Comparison of ENCODE assay signal across 21 cellular contexts in the genomic region with DNA sequence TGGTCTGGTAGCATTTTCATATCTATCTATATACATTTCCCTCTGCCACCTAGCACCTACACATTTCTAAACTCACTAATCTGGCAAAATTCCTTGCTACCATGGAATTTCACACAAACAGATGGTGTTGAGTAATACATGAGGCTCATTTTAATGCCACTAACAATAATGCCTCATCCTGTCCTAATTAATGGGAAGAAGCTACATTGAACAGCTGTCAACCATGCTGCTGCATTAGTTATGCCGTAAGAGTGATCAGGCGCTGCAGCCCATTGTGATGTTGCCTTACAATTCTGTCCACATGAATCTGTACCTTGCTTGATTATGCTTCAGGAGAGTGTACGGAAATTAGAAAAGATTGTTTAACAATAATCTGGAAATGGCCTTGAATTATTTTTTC. TPM values are rescaled to one million over a fixed set of nuclear protein-coding genes. Genes with fewer than 3 reads are reported as not detected.
A peak's percentile ranks its signal among the peaks of the same experiment; 100 is the strongest.
DNase-seq lines count a peak whose midpoint lies in the region; ATAC-seq, FAIRE-seq and TF ChIP-seq lines count a peak whose summit lies in the region.
"Had no signal": no experiment of that assay in that cellular context is flagged by ENCODE, and none has a peak within 500 bp of the region (broad histone marks: within the 10 kb centered on the region; RNA-seq: fewer than 3 reads in every experiment).

No MANE protein-coding gene starts in this region.

- H4K91ac ChIP-seq in IMR-90 (ENCODE audit: insufficient read depth, low read depth, low read length) (peak overlapping the region; percentile 61), H9 (ENCODE audit: insufficient read length, low read depth, low read length) (no peak overlapping the region)

- H3K14ac ChIP-seq in IMR-90 (replicated peaks; ENCODE audit: low read depth, low read length) (peak overlapping the region; percentile 88), H9 (ENCODE audit: insufficient read depth, low read length) (no peak overlapping the region)

- peak overlapping the region; percentile 7; the same call in 1 of the 2 replicates for H2BK120ac ChIP-seq in IMR-90 (ENCODE audit: low read depth, low read length)
- H2BK120ac ChIP-seq in H9 (ENCODE audit: low read depth, low read length, poor library complexity, severe bottlenecking), result no peak overlapping the region

- H2BK15ac ChIP-seq in IMR-90 (ENCODE audit: low read depth, low read length), result peak overlapping the region; percentile 33; the same call in 2 of the 3 replicates
- no peak overlapping the region for H2BK15ac ChIP-seq in H9 (ENCODE audit: low read depth, low read length)

- H3K4me2 ChIP-seq in IMR-90 (ENCODE audit: low read depth, low read length) (peak overlapping the region; percentile 4; the same call in 1 of the 2 replicates), H9 (ENCODE audit: insufficient read depth, insufficient read length, low read length) (no peak overlapping the region)

- POLR2A ChIA-PET in IMR-90 (lab: Charles Lee; ENCODE audit: unreplicated experiment), result no interaction called here

- no peak overlapping the region for H3T11ph ChIP-seq in H9 (ENCODE audit: low read length)

- H3K79me2 ChIP-seq in H9 (ENCODE audit: insufficient read depth, low read length), result no peaks in the 10 kb centered on the region

- H2BK20ac ChIP-seq in IMR-90 (ENCODE audit: low read depth, low read length), result peak overlapping the region; percentile 12; the same call in 1 of the 2 replicates
- H2BK20ac ChIP-seq in H9 (ENCODE audit: low read depth, low read length, poor library complexity, severe bottlenecking), result no peak overlapping the region

- peaks cover 85% of the 10 kb centered on the region for H3K36me3 ChIP-seq in IMR-90 (ENCODE audit: control insufficient read depth, insufficient read depth, low read length)
- H3K36me3 ChIP-seq in SJCRH30, result no peaks in the 10 kb centered on the region
- peaks cover 24 to 98% of the 10 kb centered on the region in 2 donors for H3K36me3 ChIP-seq in gastroesophageal sphincter
- peaks cover 82 to 99% (median 83%) of the 10 kb centered on the region in 3 donors for H3K36me3 ChIP-seq in tibial artery

- no peak for TF ChIP-seq EP300 in gastroesophageal sphincter (IDR thresholded peaks at IDR 0.05)

- no peak overlapping the region for H3K4me3 Mint-ChIP-seq in H9
- H3K4me3 Mint-ChIP-seq: endodermal cell had no signal

- H2AK5ac ChIP-seq in IMR-90 (ENCODE audit: low read depth, low read length), result peak overlapping the region; percentile 68; the same call in 1 of the 2 replicates
- no peak overlapping the region for H2AK5ac ChIP-seq in H9 (ENCODE audit: insufficient read length, low read length)

- H3K27ac Mint-ChIP-seq in H9, result no peak overlapping the region
- H3K27ac Mint-ChIP-seq: endodermal cell had no signal

- H3K4ac ChIP-seq in IMR-90 (ENCODE audit: low read depth, low read length) (peak overlapping the region; percentile 78), H9 (ENCODE audit: low read depth, low read length) (no peak overlapping the region)

- dilution Hi-C loops in IMR-90 (cut with HindIII; ENCODE audit: low sequenced_read_pairs, unreplicated experiment), result no loop called here

- H3K27ac ChIP-seq in IMR-90 (ENCODE audit: insufficient read depth, low read length), result peak overlapping the region; percentile 93
- H3K27ac ChIP-seq in SJCRH30, result peak overlapping the region; percentile 47
- peak overlapping the region in 3 of 4 donors; percentile 21 to 94 (median 63) for H3K27ac ChIP-seq in gastroesophageal sphincter
- peak overlapping the region; percentile 71 to 93 for H3K27ac ChIP-seq in tibial artery
- no peak overlapping the region for H3K27ac ChIP-seq in H9 (ENCODE audit: insufficient read length, low read depth, low read length)

- TF ChIP-seq CTCF in IMR-90 (conservative IDR thresholded peaks at IDR 0.05; ENCODE audit: low read depth, low read length), result no peak
- TF ChIP-seq CTCF in gastroesophageal sphincter (IDR thresholded peaks at IDR 0.05), result no peak
- no peak for TF ChIP-seq CTCF in tibial artery (IDR thresholded peaks at IDR 0.05)
- no peak for TF ChIP-seq CTCF in H9 (conservative IDR thresholded peaks at IDR 0.05)

- H3K4me3 ChIP-seq in IMR-90 (ENCODE audit: insufficient read depth, low read depth, low read length) (no peak overlapping the region), SJCRH30 (no peak overlapping the region), gastroesophageal sphincter (no peak overlapping the region), tibial artery (no peak overlapping the region)
- H3K4me3 ChIP-seq: K562 had no signal

- H2BK5ac ChIP-seq in IMR-90 (ENCODE audit: low read depth, low read length, poor library complexity, severe bottlenecking), result peak overlapping the region; percentile 99
- H2BK5ac ChIP-seq in H9 (ENCODE audit: insufficient read length, low read length), result no peak overlapping the region

- H3K4me1 ChIP-seq in IMR-90 (ENCODE audit: control insufficient read depth, insufficient read depth, low read length) (peaks cover 27% of the 10 kb centered on the region), SJCRH30 (peaks cover 59% of the 10 kb centered on the region), gastroesophageal sphincter (peaks cover 2 to 43% (median 9%) of the 10 kb centered on the region in 3 donors), tibial artery (peaks cover 0 to 77% (median 4%) of the 10 kb centered on the region in 4 donors), H9 (ENCODE audit: insufficient read depth, low read length) (peaks cover 3% of the 10 kb centered on the region; the same call in 1 of the 2 replicates)

- H2BK12ac ChIP-seq in H9 (ENCODE audit: insufficient read length, low read depth, low read length), result no peak overlapping the region

- H4K5ac ChIP-seq in IMR-90 (ENCODE audit: low read depth, low read length) (peak overlapping the region; percentile 91; the same call in 1 of the 2 replicates), H9 (ENCODE audit: insufficient read length, low read depth, low read length) (no peak overlapping the region)

- H2AFZ ChIP-seq in IMR-90 (replicated peaks; ENCODE audit: low read length, poor library complexity) (no peak overlapping the region), H9 (ENCODE audit: low read length) (no peak overlapping the region)

- no peak for DNase-seq in IMR-90
- DNase-seq in SJCRH30, result peak; percentile 47 to 68
- no peak for DNase-seq in tibial artery
- DNase-seq in H9, result no peak
- DNase-seq in activated T-cell treated with anti-CD3 and anti-CD28 coated beads, Interleukin-2, amount 50 U/mL, for 1 hour, result no peak
- DNase-seq in frontal cortex (ENCODE audit: low spot score in 2 of 2), result no peak
- DNase-seq: C1 segment of cervical spinal cord; cerebellar nuclear complex; endodermal cell; left colon; NCI-H1048; NCI-H226; stimulated activated CD4-positive, alpha-beta T cell treated with anti-CD3 and anti-CD28 coated beads, Interleukin-4, amount 100 ng/mL, for 4 hours; stimulated activated CD8-positive, alpha-beta memory T cell treated with anti-CD3 and anti-CD28 coated beads, Interleukin-4, amount 100 ng/mL, for 48 hours; substantia nigra; T-helper 2 cell had no signal

- ATAC-seq in IMR-90 (ENCODE audit: low read depth), result no peak
- no peak for ATAC-seq in gastroesophageal sphincter
- ATAC-seq: activated CD4-positive, CD25-positive, alpha-beta regulatory T cell treated with anti-CD3 and anti-CD28 coated beads, Interleukin-2, amount 50 U/mL, for 24 hours; HCT116; K562; left colon; Right ventricle myocardium inferior had no signal

- in situ Hi-C loops in IMR-90 (cut with MboI; ENCODE audit: low sequenced_read_pairs), result no loop called here

- H3K9me3 ChIP-seq in IMR-90 (ENCODE audit: control insufficient read depth, insufficient read depth, low read length), result no peaks in the 10 kb centered on the region
- no peaks in the 10 kb centered on the region for H3K9me3 ChIP-seq in SJCRH30 (replicated peaks)
- no peaks in the 10 kb centered on the region for H3K9me3 ChIP-seq in gastroesophageal sphincter
- no peaks in the 10 kb centered on the region for H3K9me3 ChIP-seq in tibial artery
- H3K9me3 ChIP-seq in H9 (ENCODE audit: control insufficient read depth, low read depth, low read length), result no peaks in the 10 kb centered on the region

- H3K79me1 ChIP-seq in IMR-90 (ENCODE audit: low read depth in 1 of 2, low read length in 2 of 2), result peaks cover 28 to 43% of the 10 kb centered on the region in 2 experiments
- H3K79me1 ChIP-seq in H9 (ENCODE audit: insufficient read depth, low read depth, low read length, poor library complexity, severe bottlenecking), result no peaks in the 10 kb centered on the region

- H3K23me2 ChIP-seq in H9 (ENCODE audit: insufficient read length, low read depth, low read length, poor library complexity, severe bottlenecking), result no peaks in the 10 kb centered on the region

- H3K27me3 ChIP-seq in IMR-90 (ENCODE audit: control insufficient read depth, insufficient read depth, low read length) (no peaks in the 10 kb centered on the region), SJCRH30 (no peaks in the 10 kb centered on the region), gastroesophageal sphincter (no peaks in the 10 kb centered on the region), tibial artery (no peaks in the 10 kb centered on the region), H9 (ENCODE audit: insufficient read depth, low read length) (no peaks in the 10 kb centered on the region)

- no TSS peak for BruUV-seq in IMR-90 (replicated peaks; lab: Mats Ljungman, UMichigan)

- H4K20me1 ChIP-seq in IMR-90 (ENCODE audit: insufficient read depth, low read length) (peaks cover 33% of the 10 kb centered on the region; the same call in 1 of the 2 replicates), H9 (ENCODE audit: control insufficient read depth, insufficient read depth, insufficient read length) (no peaks in the 10 kb centered on the region)

- peaks cover 8 to 10% of the 10 kb centered on the region in 2 experiments for H3K4me1 Mint-ChIP-seq in H9

- peak overlapping the region; percentile 83; the same call in 1 of the 2 replicates for H3K23ac ChIP-seq in IMR-90 (ENCODE audit: low read depth, low read length)
- no peak overlapping the region for H3K23ac ChIP-seq in H9 (ENCODE audit: insufficient read length, low read depth, low read length)

- H3K18ac ChIP-seq in IMR-90 (ENCODE audit: low read depth, low read length) (peak overlapping the region; percentile 98), H9 (ENCODE audit: insufficient read length, low read depth, low read length) (no peak overlapping the region)

- intact Hi-C loops in IMR-90 (cut with micrococcal nuclease), result no loop called here
- intact Hi-C loops in tibial artery (cut with DNase I; ENCODE audit: low total_unique reads), result no loop called here

- H3K27me3 Mint-ChIP-seq in H9 (ENCODE audit: low read depth), result no peaks in the 10 kb centered on the region

- peak; percentile 5; the same call in 1 of the 2 replicates for TF ChIP-seq POLR2A in IMR-90 (IDR thresholded peaks at IDR 0.05; ENCODE audit: low read depth, low read length)
- no peak for TF ChIP-seq POLR2A in gastroesophageal sphincter (IDR thresholded peaks at IDR 0.05)

- H3K56ac ChIP-seq in IMR-90 (ENCODE audit: extremely low read depth, insufficient read depth, low read length) (peak overlapping the region; percentile 28; the same call in 1 of the 2 replicates), H9 (ENCODE audit: insufficient read length, low read depth, low read length) (no peak overlapping the region)

- peak overlapping the region; percentile 28 to 86; a peak in 3 of 4 replicates for H4K8ac ChIP-seq in IMR-90 (ENCODE audit: low read depth in 2 of 2, low read length in 2 of 2)
- H4K8ac ChIP-seq in H9 (replicated peaks; ENCODE audit: insufficient read length, low read depth, low read length), result no peak overlapping the region

- peak overlapping the region; percentile 38; the same call in 1 of the 2 replicates for H3K9ac ChIP-seq in IMR-90 (ENCODE audit: low read depth, low read length)
- H3K9ac ChIP-seq in H9 (ENCODE audit: extremely low read depth, insufficient read length, low read length), result no peak overlapping the region

- peaks cover 14 to 73% (median 40%) of the 10 kb centered on the region in 3 experiments; a peak in 6 of 7 replicates for H3K36me3 Mint-ChIP-seq in H9 (ENCODE audit: insufficient read depth in 1 of 3, low read depth in 3 of 3)

- TF ChIP-seq RAD21 in IMR-90 (IDR thresholded peaks at IDR 0.05; ENCODE audit: low read length), result no peak

- CTCF ChIA-PET in IMR-90 (lab: Yijun Ruan, JAX), result interaction anchor here (1.2 to 1.3 kb wide), 2 partner anchors 129 kb away, joined by 3 to 4 read pairs; no protein-coding TSS in a partner anchor

- H3K9me3 Mint-ChIP-seq in H9, result no peaks in the 10 kb centered on the region
- H3K9me3 Mint-ChIP-seq: endodermal cell had no signal

- no peak overlapping the region for H2AK9ac ChIP-seq in IMR-90 (replicated peaks; ENCODE audit: low read depth, low read length, poor library complexity)

- no CpG with 5 or more reads among the region's 3 CpGs for WGBS in IMR-90 (ENCODE audit: extremely low coverage in 2 of 2, insufficient read length in 1 of 2), 2 experiments
- 43 to 58% methylated on average over 3 of the region's 3 CpGs for WGBS in gastroesophageal sphincter (ENCODE audit: low coverage in 1 of 2), 2 donors
- no CpG with 5 or more reads among the region's 3 CpGs for WGBS in H9 (ENCODE audit: extremely low coverage, insufficient read length, low lambda C conversion rate)

- no peak for FAIRE-seq in frontal cortex (lab: Jason Lieb, UNC)
- FAIRE-seq: K562 had no signal

- peaks cover 11% of the 10 kb centered on the region for H3K9me1 ChIP-seq in IMR-90 (ENCODE audit: insufficient read depth, low read length)

RNA-seq across cellular contexts. Expression of a gene that starts 23.2 kb away (rescaled TPM):
- total RNA-seq in IMR-90 (2012; rRNA removed) (1,211 and 1,351 TPM in 2 replicates), gastroesophageal sphincter (100 to 1,000 TPM; 203 to 686 (median 311) TPM), H9 (2021) (42.1 and 42.8 TPM in 2 replicates), frontal cortex (84.4 TPM)
- 3,922 and 4,454 TPM in 2 replicates for polyA plus RNA-seq in IMR-90 (2012; rRNA removed)
- polyA plus RNA-seq in IMR-90 (2012; cell fraction: cytosol; rRNA removed), result 4,367 and 7,099 TPM in 2 replicates
- 4,818 and 7,550 TPM in 2 replicates for polyA plus RNA-seq in IMR-90 (2012; cell fraction: nucleus; rRNA removed; ENCODE audit: low replicate concordance)
- 0.12 and 0.20 TPM in 2 replicates for total RNA-seq in SJCRH30 (2014; rRNA removed; shearing (Covaris generic))

Comparison
In these comparisons a context has a peak if more than half of its experiments do, and no peak if none do; other contexts are left out.
1. DNase-seq: peak in SJCRH30 (2 of 2); none in IMR-90 (single experiment), tibial artery (0 of 2), H9 (single experiment), activated T-cell treated with anti-CD3 and anti-CD28 coated beads, Interleukin-2, amount 50 U/mL, for 1 hour (single experiment) and frontal cortex (0 of 2).
2. RNA of a gene that starts 23.2 kb away (total RNA-seq): 1,211 to 1,351 TPM in IMR-90, 203 to 686 TPM in gastroesophageal sphincter, 84.4 TPM in frontal cortex (single experiment) and 42.1 to 42.8 TPM in H9; 0.12 to 0.20 TPM in SJCRH30; every median in the first group is over 10 times any median in the second.